Comparison of ENCODE assay signal across 1 cellular context in genomic region chr2:26459991-26460612, GRCh38.
TF ChIP-seq lines count a peak whose summit lies in the region.

No MANE protein-coding gene starts in this region.

TF ChIP-seq in H1, 55 proteins besides CTCF, POLR2A, EP300 and RAD21:
- TF ChIP-seq GTF2F1 (IDR thresholded peaks at IDR 0.05; ENCODE audit: borderline replicate concordance, low read depth, low read length): no peak
- no peak for TF ChIP-seq BRCA1 (IDR thresholded peaks at IDR 0.05; ENCODE audit: low read depth, low read length)
- no peak for TF ChIP-seq JUN (IDR thresholded peaks at IDR 0.05; ENCODE audit: low read depth, low read length)
- no peak for TF ChIP-seq RXRA (IDR thresholded peaks at IDR 0.05; ENCODE audit: insufficient read depth, low read depth, low read length)
- TF ChIP-seq MAX (IDR thresholded peaks at IDR 0.05): no peak
- no peak for TF ChIP-seq JUND (IDR thresholded peaks at IDR 0.05; ENCODE audit: low read length)
- no peak for TF ChIP-seq FOSL1 (IDR thresholded peaks at IDR 0.05; ENCODE audit: insufficient read depth, low read depth, low read length)
